ENCODE assay signal across 19 cellular contexts in genomic region chr17:57352658-57353057, GRCh38.
DNase-seq lines count a peak whose midpoint lies in the region; ATAC-seq and TF ChIP-seq lines count a peak whose summit lies in the region.
"Had no signal": no experiment of that assay in that cellular context is flagged by ENCODE, and none has a peak within 500 bp of the region (broad histone marks: within the 10 kb centered on the region; RNA-seq: fewer than 3 reads in every experiment).

No MANE protein-coding gene starts in this region.

- peak overlapping the region; percentile 99 for H3K27ac ChIP-seq in Karpas-422 (ENCODE audit: low read length)
- H3K27ac ChIP-seq in gastroesophageal sphincter, result no peak overlapping the region
- H3K27ac ChIP-seq in ascending aorta, result peak overlapping the region in 1 of 2 donors; percentile 0
- H3K27ac ChIP-seq: HL-60, PC-9, RWPE1, SJSA1 had no signal

- H3K4me3 Mint-ChIP-seq in osteocyte (ENCODE audit: unreplicated experiment), result no peak overlapping the region
- H3K4me3 Mint-ChIP-seq: CD8-positive, alpha-beta T cell; IgD-negative memory B cell had no signal

- no peak overlapping the region for H3K4me2 ChIP-seq in Karpas-422 (ENCODE audit: low read depth, low read length, poor library complexity, severe bottlenecking)
- H3K4me2 ChIP-seq: PC-9 had no signal

- TF ChIP-seq POLR2A in gastroesophageal sphincter (IDR thresholded peaks at IDR 0.05), result no peak

- TF ChIP-seq CTCF in gastroesophageal sphincter (IDR thresholded peaks at IDR 0.05) (no peak), ascending aorta (IDR thresholded peaks at IDR 0.05) (no peak), osteocyte (IDR thresholded peaks at IDR 0.05) (no peak)

- DNase-seq in AG20443 (ENCODE audit: low spot score), result peak; percentile 26
- no peak for DNase-seq in Karpas-422
- no peak for DNase-seq in left colon
- no peak for DNase-seq in ascending aorta (ENCODE audit: low spot score in 2 of 2)
- DNase-seq in NCI-H2171 treated with DMSO at 0.1 percent for 48 hours (lab: John Stamatoyannopoulos, UW), result no peak
- no peak for DNase-seq in osteocyte (ENCODE audit: extremely low spot score, unreplicated experiment)
- no peak for DNase-seq in activated CD4-positive, alpha-beta T cell treated with anti-CD3 and anti-CD28 coated beads, Interleukin-2, amount 50 U/mL, for 4 hours
- DNase-seq: CD8-positive, alpha-beta T cell; NCI-H1105 treated with DMSO at 0.1 percent for 48 hours; NCI-H1694 treated with DMSO at 0.1 percent for 48 hours; NCI-H2107; NCI-H2227 treated with DMSO at 0.1 percent for 48 hours; NCI-H524; PC-9 had no signal

- intact Hi-C loops in left colon (cut with DNase I, micrococcal nuclease) (no loop called here), ascending aorta (cut with DNase I) (no loop called here)

- no peaks in the 10 kb centered on the region for H4K20me1 ChIP-seq in Karpas-422 (ENCODE audit: insufficient read depth, low read depth, low read length)

- peaks cover 77% of the 10 kb centered on the region for H3K79me2 ChIP-seq in Karpas-422 (ENCODE audit: low read length)

- H3K36me3 ChIP-seq in Karpas-422 (ENCODE audit: insufficient read depth, low read length) (peaks cover 18% of the 10 kb centered on the region; the same call in 1 of the 2 replicates), gastroesophageal sphincter (peaks cover 0 to 6% of the 10 kb centered on the region in 2 donors), ascending aorta (peaks cover 0 to 9% of the 10 kb centered on the region in 2 donors)

- H3K4me1 ChIP-seq in Karpas-422 (ENCODE audit: low read length), result peaks cover 66% of the 10 kb centered on the region
- H3K4me1 ChIP-seq in gastroesophageal sphincter, result peaks cover 0 to 18% (median 0%) of the 10 kb centered on the region in 3 donors
- H3K4me1 ChIP-seq in ascending aorta, result peaks cover 0 to 6% of the 10 kb centered on the region in 2 donors

- H3K27me3 Mint-ChIP-seq in osteocyte (ENCODE audit: unreplicated experiment), result no peaks in the 10 kb centered on the region
- H3K27me3 Mint-ChIP-seq: IgD-negative memory B cell had no signal

- H3K36me3 Mint-ChIP-seq in osteocyte (ENCODE audit: unreplicated experiment), result peaks cover 19% of the 10 kb centered on the region

- TF ChIP-seq EP300 in gastroesophageal sphincter (IDR thresholded peaks at IDR 0.05), result no peak

- no peaks in the 10 kb centered on the region for H3K9me3 ChIP-seq in Karpas-422 (ENCODE audit: low read length)
- H3K9me3 ChIP-seq in gastroesophageal sphincter, result no peaks in the 10 kb centered on the region
- no peaks in the 10 kb centered on the region for H3K9me3 ChIP-seq in ascending aorta
- H3K9me3 ChIP-seq: SJSA1 had no signal

- peaks cover 14% of the 10 kb centered on the region for H3K4me1 Mint-ChIP-seq in osteocyte (ENCODE audit: unreplicated experiment)

- ATAC-seq in gastroesophageal sphincter, result peak; percentile 45
- ATAC-seq in left colon, result peak; percentile 26
- ATAC-seq: CD8-positive, alpha-beta T cell had no signal

- H3K27me3 ChIP-seq in Karpas-422 (ENCODE audit: low read length), result no peaks in the 10 kb centered on the region
- H3K27me3 ChIP-seq in gastroesophageal sphincter, result no peaks in the 10 kb centered on the region
- H3K27me3 ChIP-seq in ascending aorta, result no peaks in the 10 kb centered on the region
- H3K27me3 ChIP-seq: SJSA1 had no signal

- no peak overlapping the region for H3K9ac ChIP-seq in Karpas-422 (ENCODE audit: low read length)

- no peaks in the 10 kb centered on the region for H3K9me2 ChIP-seq in Karpas-422 (replicated peaks; ENCODE audit: insufficient read depth, low read length)

- H3K9me3 Mint-ChIP-seq in osteocyte (ENCODE audit: unreplicated experiment), result no peaks in the 10 kb centered on the region
- H3K9me3 Mint-ChIP-seq: CD8-positive, alpha-beta T cell; IgD-negative memory B cell had no signal

- 63 to 85% methylated on average over 3 of the region's 3 CpGs for WGBS in gastroesophageal sphincter (ENCODE audit: low coverage in 1 of 2), 2 donors

- H3K4me3 ChIP-seq in Karpas-422 (ENCODE audit: low read length) (no peak overlapping the region), gastroesophageal sphincter (no peak overlapping the region), ascending aorta (no peak overlapping the region)
- H3K4me3 ChIP-seq: PC-9, SJSA1 had no signal

- H3K27ac Mint-ChIP-seq in osteocyte (ENCODE audit: unreplicated experiment), result no peak overlapping the region
- H3K27ac Mint-ChIP-seq: CD8-positive, alpha-beta T cell had no signal

- H2AFZ ChIP-seq in Karpas-422 (ENCODE audit: low read length), result no peak overlapping the region
- H2AFZ ChIP-seq: PC-9 had no signal
